32 cellular contexts compared by ENCODE assay signal in genomic region chr17:66753126-66753920, GRCh38.
"Had no signal": no experiment of that assay in that cellular context is flagged by ENCODE, and none has a peak within 500 bp of the region (broad histone marks: within the 10 kb centered on the region; RNA-seq: fewer than 3 reads in every experiment).

No MANE protein-coding gene starts in this region.

- H3K27me3 Mint-ChIP-seq: activated CD8-positive, alpha-beta memory T cell treated with anti-CD3 and anti-CD28 coated beads, Interleukin-2, amount 10 ng/mL, durations not matched to agents 7 days and 5 days; naive thymus-derived CD8-positive, alpha-beta T cell; stimulated activated naive B cell treated with anti-CD40 and anti-IgM and Interleukin-4, amounts not matched to agents 10 μg/mL and 1 μg/mL and 100 μg/mL, for 72 hours had no signal

- H3K4me1 ChIP-seq: adrenal gland, body of pancreas, gastroesophageal sphincter, parathyroid adenoma, stomach, tibial artery, upper lobe of right lung had no signal

- H3K4me3 ChIP-seq: adrenal gland, body of pancreas, gastroesophageal sphincter, hepatocyte, psoas muscle, smooth muscle cell, stomach, tibial artery, upper lobe of right lung had no signal

- H3K27ac ChIP-seq: adrenal gland, body of pancreas, gastroesophageal sphincter, hepatocyte, parathyroid adenoma, psoas muscle, stomach, tibial artery, upper lobe of right lung had no signal

- DNase-seq: activated CD4-positive, alpha-beta T cell treated with anti-CD3 and anti-CD28 coated beads for 1 hour; activated CD4-positive, alpha-beta T cell treated with anti-CD3 and anti-CD28 coated beads, Interleukin-2, amount 50 U/mL, for 1 hour; activated CD8-positive, alpha-beta memory T cell treated with anti-CD3 and anti-CD28 coated beads, Interleukin-2, amount 10 ng/mL, durations not matched to agents 7 days and 5 days; activated CD8-positive, alpha-beta T cell treated with anti-CD3 and anti-CD28 coated beads, Interleukin-2, amount 10 ng/mL, durations not matched to agents 7 days and 5 days; activated naive CD4-positive, alpha-beta T cell; activated T-cell treated with anti-CD3 and anti-CD28 coated beads, Interleukin-2, amount 50 U/mL, for 48 hours; adrenal gland; aorta; body of pancreas; effector memory CD4-positive, alpha-beta T cell; left cardiac atrium; left ventricle myocardium superior; midbrain; naive thymus-derived CD8-positive, alpha-beta T cell; occipital lobe; psoas muscle; stimulated activated CD4-positive, alpha-beta T cell treated with anti-CD3 and anti-CD28 coated beads, Interleukin-1b, Interleukin-23, amount 100 ng/mL, for 48 hours; stimulated activated CD4-positive, alpha-beta T cell treated with anti-CD3 and anti-CD28 coated beads, Interleukin-4, amount 100 ng/mL, for 4 hours; stimulated activated naive B cell treated with anti-CD40 and anti-IgM and Interleukin-4, amounts not matched to agents 10 μg/mL and 1 μg/mL and 100 μg/mL, for 72 hours; stomach; T1000; upper lobe of right lung had no signal

- H3K27ac Mint-ChIP-seq: activated CD8-positive, alpha-beta memory T cell treated with anti-CD3 and anti-CD28 coated beads, Interleukin-2, amount 10 ng/mL, durations not matched to agents 7 days and 5 days; activated CD8-positive, alpha-beta T cell treated with anti-CD3 and anti-CD28 coated beads, Interleukin-2, amount 10 ng/mL, durations not matched to agents 7 days and 5 days; activated T-helper 2 cell treated with anti-CD3 and anti-CD28 coated beads, Interferon-gamma antibody, Interleukin-2, Interleukin-4, amounts not matched to agents 10 μg/mL and 5 μg/mL and 100 μg/mL, durations not matched to agents 14 hours and 24 hours and 36 hours; stimulated activated naive B cell treated with anti-CD40 and anti-IgM and Interleukin-4, amounts not matched to agents 10 μg/mL and 1 μg/mL and 100 μg/mL, for 72 hours; T-helper 1 cell treated with Interleukin-12 subunit alpha and Interleukin-12 subunit beta and Interleukin-4 antibody, amounts not matched to agents 30 μg/mL and 1 μg/mL, for 36 hours; WTC11 had no signal

- H3K79me2 ChIP-seq: hepatocyte, parathyroid adenoma had no signal

- H3K36me3 ChIP-seq: adrenal gland had no signal

- H3K36me3 Mint-ChIP-seq: stimulated activated naive B cell treated with anti-CD40 and anti-IgM and Interleukin-4, amounts not matched to agents 10 μg/mL and 1 μg/mL and 100 μg/mL, for 72 hours had no signal

- H3K9ac ChIP-seq: parathyroid adenoma had no signal

- ATAC-seq: activated CD8-positive, alpha-beta memory T cell treated with anti-CD3 and anti-CD28 coated beads, Interleukin-2, amount 10 ng/mL, durations not matched to agents 7 days and 5 days; activated CD8-positive, alpha-beta T cell treated with anti-CD3 and anti-CD28 coated beads, Interleukin-2, amount 10 ng/mL, durations not matched to agents 7 days and 5 days; activated naive CD4-positive, alpha-beta T cell treated with anti-CD3 and anti-CD28 coated beads, Interleukin-2, amount 50 U/mL, for 72 hours; body of pancreas; gastroesophageal sphincter; left cardiac atrium; left ventricle myocardium superior; naive thymus-derived CD8-positive, alpha-beta T cell; psoas muscle; stimulated activated naive B cell treated with anti-CD40 and anti-IgM and Interleukin-4, amounts not matched to agents 10 μg/mL and 1 μg/mL and 100 μg/mL, for 72 hours; upper lobe of right lung; WTC11 had no signal

- H3K4me2 ChIP-seq: hepatocyte, smooth muscle cell had no signal

- H3K4me1 Mint-ChIP-seq: activated CD8-positive, alpha-beta memory T cell treated with anti-CD3 and anti-CD28 coated beads, Interleukin-2, amount 10 ng/mL, durations not matched to agents 7 days and 5 days; stimulated activated naive B cell treated with anti-CD40 and anti-IgM and Interleukin-4, amounts not matched to agents 10 μg/mL and 1 μg/mL and 100 μg/mL, for 72 hours had no signal

- H3K4me3 Mint-ChIP-seq: activated CD8-positive, alpha-beta memory T cell treated with anti-CD3 and anti-CD28 coated beads, Interleukin-2, amount 10 ng/mL, durations not matched to agents 7 days and 5 days; activated CD8-positive, alpha-beta T cell treated with anti-CD3 and anti-CD28 coated beads, Interleukin-2, amount 10 ng/mL, durations not matched to agents 7 days and 5 days; naive thymus-derived CD8-positive, alpha-beta T cell; neural crest cell; stimulated activated naive B cell treated with anti-CD40 and anti-IgM and Interleukin-4, amounts not matched to agents 10 μg/mL and 1 μg/mL and 100 μg/mL, for 72 hours; T-helper 1 cell treated with Interleukin-12 subunit alpha and Interleukin-12 subunit beta and Interleukin-4 antibody, amounts not matched to agents 30 μg/mL and 1 μg/mL, for 36 hours; WTC11 had no signal

- H3K27me3 ChIP-seq: adrenal gland, body of pancreas, gastroesophageal sphincter, hepatocyte, stomach, tibial artery, upper lobe of right lung had no signal

- H3K9me3 Mint-ChIP-seq: activated T-helper 2 cell treated with anti-CD3 and anti-CD28 coated beads, Interferon-gamma antibody, Interleukin-2, Interleukin-4, amounts not matched to agents 10 μg/mL and 5 μg/mL and 100 μg/mL, durations not matched to agents 14 hours and 24 hours and 36 hours; naive thymus-derived CD8-positive, alpha-beta T cell; neural crest cell; stimulated activated naive B cell treated with anti-CD40 and anti-IgM and Interleukin-4, amounts not matched to agents 10 μg/mL and 1 μg/mL and 100 μg/mL, for 72 hours; T-helper 1 cell treated with Interleukin-12 subunit alpha and Interleukin-12 subunit beta and Interleukin-4 antibody, amounts not matched to agents 30 μg/mL and 1 μg/mL, for 36 hours had no signal
